In the genomic region with DNA sequence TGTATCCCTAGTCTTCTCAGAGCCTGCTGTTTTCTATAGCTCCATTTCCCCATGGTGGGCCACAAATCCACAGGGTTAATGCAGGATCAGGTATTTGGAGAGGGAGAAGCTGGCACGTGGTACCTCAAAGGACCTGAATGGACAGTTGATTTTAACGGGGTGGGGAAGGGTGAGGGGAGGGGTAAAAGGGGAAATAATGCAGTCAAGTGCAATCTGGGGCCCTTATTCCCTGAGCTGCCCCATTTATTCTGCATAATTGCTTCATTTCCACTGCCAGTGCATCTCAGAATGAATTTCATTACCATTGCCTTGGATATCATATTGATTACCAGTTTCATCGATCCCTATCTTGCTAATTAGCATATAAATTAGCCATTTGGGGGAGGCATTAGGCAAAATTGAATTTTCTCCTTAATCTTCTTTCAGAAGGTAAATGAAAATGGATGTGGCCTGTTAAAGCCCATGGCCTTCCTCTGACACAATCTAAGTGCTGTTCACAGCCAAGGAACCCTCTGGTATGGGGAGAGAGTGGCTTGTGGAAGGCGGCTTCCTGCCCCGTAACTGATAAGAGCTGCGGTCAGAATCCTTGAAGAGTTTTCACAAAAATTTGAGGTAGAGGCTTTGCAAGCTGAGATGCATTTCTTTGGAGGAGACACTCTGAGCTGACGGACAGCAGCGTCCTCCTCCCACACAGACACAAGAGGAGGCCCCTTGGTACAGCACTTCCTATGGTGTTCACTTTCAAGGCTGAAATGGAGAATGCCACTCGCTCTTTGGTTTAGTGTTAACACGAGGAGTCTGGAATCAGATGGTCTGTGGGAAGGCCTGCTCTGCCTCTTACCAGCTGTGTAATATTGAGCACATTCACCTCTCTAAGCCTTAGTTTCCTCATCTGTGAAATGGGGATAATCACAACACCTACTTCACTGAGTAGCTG, we compare ENCODE assay signal across 1 cellular context.
A peak's percentile ranks its signal among the peaks of the same experiment; 100 is the strongest.
TF ChIP-seq lines count a peak whose summit lies in the region.

No MANE protein-coding gene starts in this region.

TF ChIP-seq in K562, 482 proteins besides CTCF, POLR2A, EP300 and RAD21 (continued from another document and continues in another):
- peak; percentile 37 for TF ChIP-seq CCNT2 (IDR thresholded peaks at IDR 0.05; ENCODE audit: borderline replicate concordance, extremely low read depth, insufficient read length, low read depth, low read length)
- no peak for TF ChIP-seq PHF21A (IDR thresholded peaks at IDR 0.05; ENCODE audit: borderline replicate concordance, low read depth)
- 0 out of 2 replicates have a peak, but pooled peaks have one; percentile 52 for TF ChIP-seq JUN (IDR thresholded peaks at IDR 0.05; ENCODE audit: borderline replicate concordance, low read depth, low read length)
- TF ChIP-seq JUN (CRISPR knock-in tag; IDR thresholded peaks at IDR 0.05; ENCODE audit: borderline replicate concordance) = no peak
- TF ChIP-seq, protein P1, sequence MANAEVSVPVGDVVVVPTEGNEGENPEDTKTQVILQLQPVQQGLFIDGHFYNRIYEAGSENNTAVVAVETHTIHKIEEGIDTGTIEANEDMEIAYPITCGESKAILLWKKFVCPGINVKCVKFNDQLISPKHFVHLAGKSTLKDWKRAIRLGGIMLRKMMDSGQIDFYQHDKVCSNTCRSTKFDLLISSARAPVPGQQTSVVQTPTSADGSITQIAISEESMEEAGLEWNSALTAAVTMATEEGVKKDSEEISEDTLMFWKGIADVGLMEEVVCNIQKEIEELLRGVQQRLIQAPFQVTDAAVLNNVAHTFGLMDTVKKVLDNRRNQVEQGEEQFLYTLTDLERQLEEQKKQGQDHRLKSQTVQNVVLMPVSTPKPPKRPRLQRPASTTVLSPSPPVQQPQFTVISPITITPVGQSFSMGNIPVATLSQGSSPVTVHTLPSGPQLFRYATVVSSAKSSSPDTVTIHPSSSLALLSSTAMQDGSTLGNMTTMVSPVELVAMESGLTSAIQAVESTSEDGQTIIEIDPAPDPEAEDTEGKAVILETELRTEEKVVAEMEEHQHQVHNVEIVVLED (CRISPR knock-in tag; IDR thresholded peaks at IDR 0.05) = peak; percentile 25; the same call in 1 of the 2 replicates
- no peak for TF ChIP-seq DIDO1 (tag; IDR thresholded peaks at IDR 0.05; ENCODE audit: low read depth)
- peak; percentile 44 for TF ChIP-seq KDM5B (IDR thresholded peaks at IDR 0.05; ENCODE audit: insufficient replicate concordance, low read depth, low read length)
- TF ChIP-seq RBM25 (IDR thresholded peaks at IDR 0.05; ENCODE audit: low read depth, low read length, severe bottlenecking) = peak; percentile 99
- TF ChIP-seq SMARCA4 (IDR thresholded peaks at IDR 0.05) = peak; percentile 91
- TF ChIP-seq, protein P2, sequence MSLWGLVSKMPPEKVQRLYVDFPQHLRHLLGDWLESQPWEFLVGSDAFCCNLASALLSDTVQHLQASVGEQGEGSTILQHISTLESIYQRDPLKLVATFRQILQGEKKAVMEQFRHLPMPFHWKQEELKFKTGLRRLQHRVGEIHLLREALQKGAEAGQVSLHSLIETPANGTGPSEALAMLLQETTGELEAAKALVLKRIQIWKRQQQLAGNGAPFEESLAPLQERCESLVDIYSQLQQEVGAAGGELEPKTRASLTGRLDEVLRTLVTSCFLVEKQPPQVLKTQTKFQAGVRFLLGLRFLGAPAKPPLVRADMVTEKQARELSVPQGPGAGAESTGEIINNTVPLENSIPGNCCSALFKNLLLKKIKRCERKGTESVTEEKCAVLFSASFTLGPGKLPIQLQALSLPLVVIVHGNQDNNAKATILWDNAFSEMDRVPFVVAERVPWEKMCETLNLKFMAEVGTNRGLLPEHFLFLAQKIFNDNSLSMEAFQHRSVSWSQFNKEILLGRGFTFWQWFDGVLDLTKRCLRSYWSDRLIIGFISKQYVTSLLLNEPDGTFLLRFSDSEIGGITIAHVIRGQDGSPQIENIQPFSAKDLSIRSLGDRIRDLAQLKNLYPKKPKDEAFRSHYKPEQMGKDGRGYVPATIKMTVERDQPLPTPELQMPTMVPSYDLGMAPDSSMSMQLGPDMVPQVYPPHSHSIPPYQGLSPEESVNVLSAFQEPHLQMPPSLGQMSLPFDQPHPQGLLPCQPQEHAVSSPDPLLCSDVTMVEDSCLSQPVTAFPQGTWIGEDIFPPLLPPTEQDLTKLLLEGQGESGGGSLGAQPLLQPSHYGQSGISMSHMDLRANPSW (CRISPR knock-in tag; IDR thresholded peaks at IDR 0.05) = no peak
- TF ChIP-seq ZNF707 (CRISPR knock-in tag; conservative IDR thresholded peaks at IDR 0.05) = no peak
- TF ChIP-seq SMARCB1 (IDR thresholded peaks at IDR 0.05; ENCODE audit: insufficient read length, low read depth) = no peak
- TF ChIP-seq MCM2 (IDR thresholded peaks at IDR 0.05; ENCODE audit: low read depth) = no peak
- no peak for TF ChIP-seq SETDB1 (IDR thresholded peaks at IDR 0.05; ENCODE audit: low read length)
- no peak for TF ChIP-seq PTRF (tag; IDR thresholded peaks at IDR 0.05)
- TF ChIP-seq NEUROD1 (IDR thresholded peaks at IDR 0.05; ENCODE audit: borderline replicate concordance, low read depth, low read length, partially characterized antibody) = no peak
- peak; percentile 10; the same call in 1 of the 2 replicates for TF ChIP-seq STAT5A (IDR thresholded peaks at IDR 0.05; ENCODE audit: borderline replicate concordance, low read length)
- no peak for TF ChIP-seq FOXJ2 (tag; IDR thresholded peaks at IDR 0.05)
- no peak for TF ChIP-seq RUNX1 (IDR thresholded peaks at IDR 0.05; ENCODE audit: low read depth)
- no peak for TF ChIP-seq ASH1L (IDR thresholded peaks at IDR 0.05; ENCODE audit: borderline replicate concordance, low read depth, partially characterized antibody)
- no peak for TF ChIP-seq ZC3H8 (IDR thresholded peaks at IDR 0.05)
- no peak for TF ChIP-seq STAT5B (CRISPR knock-in tag; IDR thresholded peaks at IDR 0.05)
- TF ChIP-seq, protein P3, sequence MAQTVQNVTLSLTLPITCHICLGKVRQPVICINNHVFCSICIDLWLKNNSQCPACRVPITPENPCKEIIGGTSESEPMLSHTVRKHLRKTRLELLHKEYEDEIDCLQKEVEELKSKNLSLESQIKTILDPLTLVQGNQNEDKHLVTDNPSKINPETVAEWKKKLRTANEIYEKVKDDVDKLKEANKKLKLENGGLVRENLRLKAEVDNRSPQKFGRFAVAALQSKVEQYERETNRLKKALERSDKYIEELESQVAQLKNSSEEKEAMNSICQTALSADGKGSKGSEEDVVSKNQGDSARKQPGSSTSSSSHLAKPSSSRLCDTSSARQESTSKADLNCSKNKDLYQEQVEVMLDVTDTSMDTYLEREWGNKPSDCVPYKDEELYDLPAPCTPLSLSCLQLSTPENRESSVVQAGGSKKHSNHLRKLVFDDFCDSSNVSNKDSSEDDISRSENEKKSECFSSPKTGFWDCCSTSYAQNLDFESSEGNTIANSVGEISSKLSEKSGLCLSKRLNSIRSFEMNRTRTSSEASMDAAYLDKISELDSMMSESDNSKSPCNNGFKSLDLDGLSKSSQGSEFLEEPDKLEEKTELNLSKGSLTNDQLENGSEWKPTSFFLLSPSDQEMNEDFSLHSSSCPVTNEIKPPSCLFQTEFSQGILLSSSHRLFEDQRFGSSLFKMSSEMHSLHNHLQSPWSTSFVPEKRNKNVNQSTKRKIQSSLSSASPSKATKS (CRISPR knock-in tag; IDR thresholded peaks at IDR 0.05) = no peak
- TF ChIP-seq SOX6 (IDR thresholded peaks at IDR 0.05) = peak; percentile 73
- TF ChIP-seq ATF1 (CRISPR knock-in tag; IDR thresholded peaks at IDR 0.05) = no peak
- peak; percentile 66 for TF ChIP-seq ATF1 (tag; IDR thresholded peaks at IDR 0.05)
- TF ChIP-seq KLF13 (tag; IDR thresholded peaks at IDR 0.05; ENCODE audit: borderline replicate concordance, low read depth) = no peak
- TF ChIP-seq ZBED1 (IDR thresholded peaks at IDR 0.05) = no peak
- peak; percentile 100 for TF ChIP-seq BCOR (IDR thresholded peaks at IDR 0.05)
- 0 out of 2 replicates have a peak, but pooled peaks have one; percentile 31 for TF ChIP-seq TOE1 (IDR thresholded peaks at IDR 0.05; ENCODE audit: borderline replicate concordance)
- no peak for TF ChIP-seq TOE1 (CRISPR knock-in tag; IDR thresholded peaks at IDR 0.05; ENCODE audit: borderline replicate concordance, low read depth)
- peak; percentile 68 for TF ChIP-seq LEF1 (IDR thresholded peaks at IDR 0.05)
- TF ChIP-seq SRSF7 (optimal IDR thresholded peaks at IDR 0.05; ENCODE audit: low read depth, low read length) = no peak
- TF ChIP-seq SREBF2 (CRISPR knock-in tag; IDR thresholded peaks at IDR 0.05) = no peak
- TF ChIP-seq GTF2F1 (IDR thresholded peaks at IDR 0.05; ENCODE audit: low read depth, low read length) = no peak
- peak; percentile 53 for TF ChIP-seq FOSL1 (tag; conservative IDR thresholded peaks at IDR 0.05)
- TF ChIP-seq, protein P4, sequence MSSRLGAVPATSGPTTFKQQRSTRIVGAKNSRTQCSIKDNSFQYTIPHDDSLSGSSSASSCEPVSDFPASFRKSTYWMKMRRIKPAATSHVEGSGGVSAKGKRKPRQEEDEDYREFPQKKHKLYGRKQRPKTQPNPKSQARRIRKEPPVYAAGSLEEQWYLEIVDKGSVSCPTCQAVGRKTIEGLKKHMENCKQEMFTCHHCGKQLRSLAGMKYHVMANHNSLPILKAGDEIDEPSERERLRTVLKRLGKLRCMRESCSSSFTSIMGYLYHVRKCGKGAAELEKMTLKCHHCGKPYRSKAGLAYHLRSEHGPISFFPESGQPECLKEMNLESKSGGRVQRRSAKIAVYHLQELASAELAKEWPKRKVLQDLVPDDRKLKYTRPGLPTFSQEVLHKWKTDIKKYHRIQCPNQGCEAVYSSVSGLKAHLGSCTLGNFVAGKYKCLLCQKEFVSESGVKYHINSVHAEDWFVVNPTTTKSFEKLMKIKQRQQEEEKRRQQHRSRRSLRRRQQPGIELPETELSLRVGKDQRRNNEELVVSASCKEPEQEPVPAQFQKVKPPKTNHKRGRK (tag; IDR thresholded peaks at IDR 0.05) = no peak
- TF ChIP-seq SAFB2 (IDR thresholded peaks at IDR 0.05; ENCODE audit: borderline replicate concordance, low read depth, low read length, severe bottlenecking) = no peak
- no peak for TF ChIP-seq HCFC1 (IDR thresholded peaks at IDR 0.05; ENCODE audit: low read depth, low read length)
- TF ChIP-seq, protein P5, sequence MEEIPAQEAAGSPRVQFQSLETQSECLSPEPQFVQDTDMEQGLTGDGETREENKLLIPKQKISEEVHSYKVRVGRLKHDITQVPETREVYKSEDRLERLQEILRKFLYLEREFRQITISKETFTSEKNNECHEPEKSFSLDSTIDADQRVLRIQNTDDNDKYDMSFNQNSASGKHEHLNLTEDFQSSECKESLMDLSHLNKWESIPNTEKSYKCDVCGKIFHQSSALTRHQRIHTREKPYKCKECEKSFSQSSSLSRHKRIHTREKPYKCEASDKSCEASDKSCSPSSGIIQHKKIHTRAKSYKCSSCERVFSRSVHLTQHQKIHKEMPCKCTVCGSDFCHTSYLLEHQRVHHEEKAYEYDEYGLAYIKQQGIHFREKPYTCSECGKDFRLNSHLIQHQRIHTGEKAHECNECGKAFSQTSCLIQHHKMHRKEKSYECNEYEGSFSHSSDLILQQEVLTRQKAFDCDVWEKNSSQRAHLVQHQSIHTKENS (CRISPR knock-in tag; IDR thresholded peaks at IDR 0.05) = no peak
- TF ChIP-seq DDX20 (tag; IDR thresholded peaks at IDR 0.05; ENCODE audit: low read depth) = no peak
- no peak for TF ChIP-seq MIER1 (IDR thresholded peaks at IDR 0.05; ENCODE audit: low read depth)
- no peak for TF ChIP-seq LARP7 (IDR thresholded peaks at IDR 0.05)
- TF ChIP-seq, protein P6, sequence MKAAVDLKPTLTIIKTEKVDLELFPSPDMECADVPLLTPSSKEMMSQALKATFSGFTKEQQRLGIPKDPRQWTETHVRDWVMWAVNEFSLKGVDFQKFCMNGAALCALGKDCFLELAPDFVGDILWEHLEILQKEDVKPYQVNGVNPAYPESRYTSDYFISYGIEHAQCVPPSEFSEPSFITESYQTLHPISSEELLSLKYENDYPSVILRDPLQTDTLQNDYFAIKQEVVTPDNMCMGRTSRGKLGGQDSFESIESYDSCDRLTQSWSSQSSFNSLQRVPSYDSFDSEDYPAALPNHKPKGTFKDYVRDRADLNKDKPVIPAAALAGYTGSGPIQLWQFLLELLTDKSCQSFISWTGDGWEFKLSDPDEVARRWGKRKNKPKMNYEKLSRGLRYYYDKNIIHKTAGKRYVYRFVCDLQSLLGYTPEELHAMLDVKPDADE (conservative IDR thresholded peaks at IDR 0.05; ENCODE audit: control insufficient read depth, low read depth, low read length) = 0 out of 2 replicates have a peak, but pooled peaks have one; percentile 29
- TF ChIP-seq ZNF263 (CRISPR knock-in tag; IDR thresholded peaks at IDR 0.05; ENCODE audit: borderline replicate concordance) = no peak
- no peak for TF ChIP-seq HNRNPL (IDR thresholded peaks at IDR 0.05; ENCODE audit: low read depth, low read length)
- no peak for TF ChIP-seq HLTF (IDR thresholded peaks at IDR 0.05)
- TF ChIP-seq, protein P7, sequence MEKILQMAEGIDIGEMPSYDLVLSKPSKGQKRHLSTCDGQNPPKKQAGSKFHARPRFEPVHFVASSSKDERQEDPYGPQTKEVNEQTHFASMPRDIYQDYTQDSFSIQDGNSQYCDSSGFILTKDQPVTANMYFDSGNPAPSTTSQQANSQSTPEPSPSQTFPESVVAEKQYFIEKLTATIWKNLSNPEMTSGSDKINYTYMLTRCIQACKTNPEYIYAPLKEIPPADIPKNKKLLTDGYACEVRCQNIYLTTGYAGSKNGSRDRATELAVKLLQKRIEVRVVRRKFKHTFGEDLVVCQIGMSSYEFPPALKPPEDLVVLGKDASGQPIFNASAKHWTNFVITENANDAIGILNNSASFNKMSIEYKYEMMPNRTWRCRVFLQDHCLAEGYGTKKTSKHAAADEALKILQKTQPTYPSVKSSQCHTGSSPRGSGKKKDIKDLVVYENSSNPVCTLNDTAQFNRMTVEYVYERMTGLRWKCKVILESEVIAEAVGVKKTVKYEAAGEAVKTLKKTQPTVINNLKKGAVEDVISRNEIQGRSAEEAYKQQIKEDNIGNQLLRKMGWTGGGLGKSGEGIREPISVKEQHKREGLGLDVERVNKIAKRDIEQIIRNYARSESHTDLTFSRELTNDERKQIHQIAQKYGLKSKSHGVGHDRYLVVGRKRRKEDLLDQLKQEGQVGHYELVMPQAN (IDR thresholded peaks at IDR 0.05; ENCODE audit: borderline replicate concordance) = no peak
- TF ChIP-seq CBX8 (IDR thresholded peaks at IDR 0.05; ENCODE audit: borderline replicate concordance, extremely low read depth, low read depth, low read length, poor library complexity, severe bottlenecking) = no peak
- no peak for TF ChIP-seq GATAD2B (IDR thresholded peaks at IDR 0.05; ENCODE audit: borderline replicate concordance)
- TF ChIP-seq, protein P8, sequence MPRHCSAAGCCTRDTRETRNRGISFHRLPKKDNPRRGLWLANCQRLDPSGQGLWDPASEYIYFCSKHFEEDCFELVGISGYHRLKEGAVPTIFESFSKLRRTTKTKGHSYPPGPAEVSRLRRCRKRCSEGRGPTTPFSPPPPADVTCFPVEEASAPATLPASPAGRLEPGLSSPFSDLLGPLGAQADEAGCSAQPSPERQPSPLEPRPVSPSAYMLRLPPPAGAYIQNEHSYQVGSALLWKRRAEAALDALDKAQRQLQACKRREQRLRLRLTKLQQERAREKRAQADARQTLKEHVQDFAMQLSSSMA (CRISPR knock-in tag; IDR thresholded peaks at IDR 0.05) = no peak
- TF ChIP-seq POLR3G (IDR thresholded peaks at IDR 0.05; ENCODE audit: extremely low read depth, insufficient read length, insufficient replicate concordance) = no peak
- TF ChIP-seq ETS2 (tag; IDR thresholded peaks at IDR 0.05; ENCODE audit: borderline replicate concordance, poor library complexity, severe bottlenecking) = no peak
- TF ChIP-seq ZNF77 (CRISPR knock-in tag; IDR thresholded peaks at IDR 0.05) = no peak
- TF ChIP-seq RBM39 (optimal IDR thresholded peaks at IDR 0.05; ENCODE audit: low read depth, low read length) = peak; percentile 20
- no peak for TF ChIP-seq PCBP1 (IDR thresholded peaks at IDR 0.05; ENCODE audit: low read depth, low read length, poor library complexity, severe bottlenecking)
